11 cellular contexts compared by ENCODE assay signal in genomic region chr15:74653426-74654082, GRCh38. TPM values are rescaled to one million over a fixed set of nuclear protein-coding genes. Genes with fewer than 3 reads are reported as not detected.
DNase-seq lines count a peak whose midpoint lies in the region; ATAC-seq and TF ChIP-seq lines count a peak whose summit lies in the region.
"Had no signal": no experiment of that assay in that cellular context is flagged by ENCODE, and none has a peak within 500 bp of the region (broad histone marks: within the 10 kb centered on the region; RNA-seq: fewer than 3 reads in every experiment).

No MANE protein-coding gene starts in this region.

- peaks cover 14% of the 10 kb centered on the region for H3K4me1 Mint-ChIP-seq in MCF 10A (ENCODE audit: insufficient read depth, unreplicated experiment)

- peak overlapping the region; percentile 25 for H3K4me3 Mint-ChIP-seq in MCF 10A (ENCODE audit: unreplicated experiment)

- peak; percentile 26 for DNase-seq in ACHN
- peak; percentile 83 for DNase-seq in HS-27A (ENCODE audit: low read depth)
- peak; percentile 50 for DNase-seq in MCF 10A (ENCODE audit: unreplicated experiment)
- peak; percentile 82 for DNase-seq in kidney tubule cell (ENCODE audit: low spot score)
- DNase-seq in NCI-H82 (lab: John Stamatoyannopoulos, UW): no peak
- no peak for DNase-seq in SHP77 (lab: John Stamatoyannopoulos, UW)
- DNase-seq in NCI-H345 treated with DMSO at 0.1 percent for 48 hours (lab: John Stamatoyannopoulos, UW; ENCODE audit: unreplicated experiment): no peak
- DNase-seq: aorta, Kasumi-1, midbrain had no signal

- no peak for ATAC-seq in HG02678 (IDR thresholded peaks at IDR 0.05; ENCODE audit: unreplicated experiment)

- H3K27me3 Mint-ChIP-seq in MCF 10A (ENCODE audit: insufficient read depth, unreplicated experiment): no peaks in the 10 kb centered on the region

- intact Hi-C loops in MCF 10A (cut with micrococcal nuclease): no loop called here

- no peak for TF ChIP-seq CTCF in MCF 10A (IDR thresholded peaks at IDR 0.05; ENCODE audit: unreplicated experiment)

- CTCF ChIA-PET in MCF 10A (lab: Yijun Ruan, JAX): interaction anchor here (0.6 to 1.7 kb wide), 4 partner anchors 12 to 297 kb away, joined by 3 to 8 read pairs (median 6); no protein-coding TSS in a partner anchor

- POLR2A ChIA-PET in MCF 10A (lab: Yijun Ruan, JAX): interaction anchor here (1.3 to 1.6 kb wide), 2 partner anchors 42 to 146 kb away, joined by 6 to 7 read pairs; partner anchors contain the start of gene EDC3

- peaks cover 14% of the 10 kb centered on the region for H3K36me3 Mint-ChIP-seq in MCF 10A (ENCODE audit: insufficient read depth, unreplicated experiment)

- H3K9me3 Mint-ChIP-seq in MCF 10A (ENCODE audit: unreplicated experiment): no peaks in the 10 kb centered on the region

- peak overlapping the region; percentile 62 for H3K27ac Mint-ChIP-seq in MCF 10A (ENCODE audit: low read depth, unreplicated experiment)

- in situ Hi-C loops in ACHN (cut with HindIII; ENCODE audit: low pct_ligation_motif_present, low pct_unique_long_range_greater_than_20kb, low sequenced_read_pairs): no loop called here

- BruUV-seq in MCF 10A (replicated peaks; lab: Mats Ljungman, UMichigan): no TSS peak

RNA-seq across cellular contexts. Expression of gene CLK3, which starts 37.9 kb away (rescaled TPM):
- 57.8 and 62.8 TPM in 2 replicates for total RNA-seq in MCF 10A (2022)

RNA-seq across cellular contexts. Expression of gene EDC3, which starts 42.3 kb away (rescaled TPM):
- total RNA-seq in MCF 10A (2022): 42.8 and 53.3 TPM in 2 replicates

Comparison
In these comparisons a context has a peak if more than half of its experiments do, and no peak if none do; other contexts are left out.
1. DNase-seq: peak in ACHN (single experiment), HS-27A (single experiment), MCF 10A (single experiment) and kidney tubule cell (single experiment); none in NCI-H82 (single experiment), SHP77 (0 of 2) and NCI-H345 treated with DMSO at 0.1 percent for 48 hours (single experiment).